Comparison of ENCODE assay signal across 8 cellular contexts in the genomic region with DNA sequence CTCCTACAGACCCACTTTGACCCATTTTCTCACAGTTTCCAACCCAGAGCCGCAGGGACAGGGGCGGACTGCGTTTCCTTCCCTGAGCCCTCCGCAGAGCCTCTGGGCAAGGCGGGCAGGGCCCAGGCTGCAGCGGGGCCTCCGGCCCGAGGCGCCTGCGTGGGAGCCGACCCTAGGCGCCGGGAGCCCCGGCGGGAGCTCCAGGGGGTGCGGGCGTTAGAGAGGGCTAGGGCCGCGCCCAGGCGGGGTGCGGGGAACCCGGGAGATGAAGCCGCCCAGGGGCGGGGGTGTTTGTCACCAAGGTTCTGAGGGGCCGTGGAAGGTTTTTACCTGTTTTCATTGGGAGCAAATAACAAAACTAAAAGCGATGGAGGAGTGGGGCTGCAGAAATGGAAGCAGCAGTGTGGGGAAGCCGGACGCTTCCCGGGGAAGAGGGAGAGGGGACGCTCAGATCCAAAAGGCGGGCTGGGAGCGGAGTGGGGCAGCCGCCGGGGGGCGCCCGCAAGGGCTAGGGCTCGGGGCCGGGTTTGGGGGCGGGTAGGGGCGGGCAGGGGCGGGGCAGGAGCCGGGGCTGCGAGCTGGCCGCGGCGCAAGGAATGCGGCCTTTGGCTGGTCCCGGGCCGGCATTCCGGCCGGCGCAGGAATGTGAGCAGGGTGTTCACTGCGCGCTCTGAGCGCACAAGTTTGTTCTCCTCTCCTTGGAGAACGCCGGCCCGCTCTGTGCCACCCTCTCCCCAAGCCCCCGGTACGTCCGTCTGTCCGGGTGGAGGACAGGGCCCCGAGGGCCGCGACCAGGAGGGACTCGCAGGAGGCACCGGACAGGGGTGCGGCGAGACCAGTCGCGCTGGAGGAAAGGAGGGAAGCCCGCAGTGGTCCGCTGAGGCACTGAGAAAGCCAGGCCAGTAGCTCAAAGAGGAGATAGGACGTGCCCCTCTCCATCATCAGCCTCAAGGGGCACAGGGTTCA.
DNase-seq lines count a peak whose midpoint lies in the region; ATAC-seq and TF ChIP-seq lines count a peak whose summit lies in the region.

No MANE protein-coding gene starts in this region.

- no peak for TF ChIP-seq CTCF in lower leg skin (IDR thresholded peaks at IDR 0.05)
- TF ChIP-seq CTCF in tibial artery (IDR thresholded peaks at IDR 0.05), result peak; percentile 6 to 33
- TF ChIP-seq CTCF in BE2C (IDR thresholded peaks at IDR 0.05; ENCODE audit: low read depth, low read length), result no peak

- ATAC-seq in Right ventricle myocardium inferior (peak; percentile 85), GM21526 (IDR thresholded peaks at IDR 0.05; ENCODE audit: low FRiP score, unreplicated experiment) (no peak), GM18519 (IDR thresholded peaks at IDR 0.05; ENCODE audit: low FRiP score, unreplicated experiment) (no peak)

- intact Hi-C loops in Right ventricle myocardium inferior (cut with DNase I) (loop anchor here (1.0 kb wide), 2 partner anchors 61 to 65 kb away; a partner anchor contains a TSS), cardiac septum (cut with DNase I) (loop anchor here (1.0 to 2.0 kb wide), 3 partner anchors 52 to 65 kb away; a partner anchor contains a TSS), lower leg skin (cut with DNase I; ENCODE audit: low total_unique reads) (loop anchor here (5.0 kb wide), 1 partner anchor 49 kb away; no protein-coding TSS in a partner anchor), tibial artery (cut with DNase I; ENCODE audit: low total_unique reads) (loop anchor here (2.0 to 5.0 kb wide), 2 partner anchors 22 to 59 kb away; a partner anchor contains a TSS)

- DNase-seq in Right ventricle myocardium inferior (ENCODE audit: missing footprints) (peak; percentile 84), cardiac septum (ENCODE audit: low spot score) (no peak), ecto neural progenitor cell (ENCODE audit: low spot score) (peak; percentile 91), lower leg skin (ENCODE audit: low spot score in 2 of 2) (peak in 1 of 2 donors; percentile 92), tibial artery (peak; percentile 77 to 89), BE2C (no peak)

- H3K27me3 ChIP-seq in tibial artery (no peaks in the 10 kb centered on the region), BE2C (no peaks in the 10 kb centered on the region)

- H3K27ac ChIP-seq in tibial artery, result peak overlapping the region; percentile 92

- H3K4me3 ChIP-seq in lower leg skin (ENCODE audit: low read depth, poor library complexity, severe bottlenecking) (peak overlapping the region; percentile 40), tibial artery (peak overlapping the region; percentile 53 to 59), BE2C (ENCODE audit: low read depth, low read length) (no peak overlapping the region)

- WGBS in lower leg skin, 2 donors, result 8 to 13% methylated on average over 66 to 73 of the region's 74 CpGs

- no peak for TF ChIP-seq POLR2A in lower leg skin (IDR thresholded peaks at IDR 0.05)

- H3K9me3 ChIP-seq in tibial artery, result no peaks in the 10 kb centered on the region
- H3K9me3 ChIP-seq in BE2C, result no peaks in the 10 kb centered on the region

- H3K4me1 ChIP-seq in tibial artery (peaks cover 0 to 98% (median 83%) of the 10 kb centered on the region in 4 donors), BE2C (no peaks in the 10 kb centered on the region)

- H3K36me3 ChIP-seq in tibial artery (no peaks in the 10 kb centered on the region), BE2C (no peaks in the 10 kb centered on the region)

Comparison
In these comparisons a context has a peak if more than half of its experiments do, and no peak if none do; other contexts are left out.
1. DNase-seq: peak in Right ventricle myocardium inferior (single experiment), ecto neural progenitor cell (single experiment) and tibial artery (2 of 2); none in cardiac septum (single experiment) and BE2C (single experiment).
2. CTCF ChIP-seq: peak in tibial artery (2 of 2); none in lower leg skin (0 of 3) and BE2C (single experiment).